In genomic region chr1:159795534-159795933, GRCh38 we compare ENCODE assay signal across 21 cellular contexts. TPM values are rescaled to one million over a fixed set of nuclear protein-coding genes. Genes with fewer than 3 reads are reported as not detected.
DNase-seq lines count a peak whose midpoint lies in the region; ATAC-seq and TF ChIP-seq lines count a peak whose summit lies in the region.
"Had no signal": no experiment of that assay in that cellular context is flagged by ENCODE, and none has a peak within 500 bp of the region (broad histone marks: within the 10 kb centered on the region; RNA-seq: fewer than 3 reads in every experiment).

No MANE protein-coding gene starts in this region.

- WGBS in mesendoderm (ENCODE audit: extremely low coverage, insufficient coverage, low lambda C conversion rate), result no CpG with 5 or more reads among the region's 5 CpGs

- H3K27ac ChIP-seq in osteoblast (ENCODE audit: low read depth, low read length) (no peak overlapping the region), mesendoderm (ENCODE audit: low read depth, low read length) (no peak overlapping the region)
- H3K27ac ChIP-seq: 22Rv1, BLaER1 had no signal

- no peak for ATAC-seq in HG03045 (IDR thresholded peaks at IDR 0.05; ENCODE audit: unreplicated experiment)

- H3K4me2 ChIP-seq in osteoblast (ENCODE audit: insufficient read depth, low read length), result no peak overlapping the region
- H3K4me2 ChIP-seq in mesendoderm (ENCODE audit: low read length), result no peak overlapping the region
- H3K4me2 ChIP-seq: BLaER1 had no signal

- H4K8ac ChIP-seq in mesendoderm (ENCODE audit: low read depth, low read length), result no peak overlapping the region

- H3K9ac ChIP-seq in mesendoderm (ENCODE audit: low read length), result no peak overlapping the region
- H3K9ac ChIP-seq: BLaER1 had no signal

- in situ Hi-C loops in SK-MEL-5 (cut with HindIII; ENCODE audit: low pct_unique_long_range_greater_than_20kb, low sequenced_read_pairs), result loop anchor here (25.0 kb wide), 1 partner anchor 92 kb away; no protein-coding TSS in a partner anchor

- H2BK15ac ChIP-seq in mesendoderm (replicated peaks; ENCODE audit: low read depth), result no peak overlapping the region

- no peak overlapping the region for H3K4ac ChIP-seq in mesendoderm (ENCODE audit: low read depth, low read length)

- no peak for TF ChIP-seq CTCF in osteoblast (IDR thresholded peaks at IDR 0.05; ENCODE audit: extremely low read depth, low read depth, low read length)

- H2AK5ac ChIP-seq in mesendoderm (ENCODE audit: low read length), result no peak overlapping the region

- H3K4me1 ChIP-seq in osteoblast (ENCODE audit: insufficient read depth, low read length), result peaks cover 3% of the 10 kb centered on the region
- no peaks in the 10 kb centered on the region for H3K4me1 ChIP-seq in mesendoderm (ENCODE audit: control insufficient read depth, low read depth, low read length)
- H3K4me1 ChIP-seq: BE2C had no signal

- H3K56ac ChIP-seq in mesendoderm (ENCODE audit: low read length), result no peak overlapping the region

- H3K36me3 ChIP-seq in osteoblast (ENCODE audit: insufficient read depth, low read length), result no peaks in the 10 kb centered on the region
- H3K36me3 ChIP-seq in mesendoderm (ENCODE audit: control insufficient read depth, insufficient read depth, low read length), result no peaks in the 10 kb centered on the region
- H3K36me3 ChIP-seq: BE2C, BLaER1 had no signal

- DNase-seq in COLO829 (ENCODE audit: low spot score), result peak; percentile 92
- DNase-seq in SK-MEL-5 (ENCODE audit: low read depth, low spot score), result peak; percentile 70
- peak; percentile 39 for DNase-seq in foreskin melanocyte
- no peak for DNase-seq in osteoblast (ENCODE audit: insufficient read length, low spot score, missing footprints)
- no peak for DNase-seq in NCI-H1417 (lab: John Stamatoyannopoulos, UW)
- DNase-seq in mesendoderm, result no peak
- DNase-seq: ACHN; BE2C; C1 segment of cervical spinal cord; Caco-2; Calu3; CD4-positive, alpha-beta memory T cell; CD4-positive, CD25-positive, alpha-beta regulatory T cell; CD8-positive, alpha-beta memory T cell; DMS79 treated with DMSO at 0.1 percent for 48 hours; GF-D8 had no signal

- H3K79me2 ChIP-seq in osteoblast (ENCODE audit: insufficient read depth, low read length) (no peaks in the 10 kb centered on the region), mesendoderm (ENCODE audit: control insufficient read depth, insufficient read depth, low read length) (no peaks in the 10 kb centered on the region)

- H3K27me3 ChIP-seq in osteoblast (ENCODE audit: insufficient read depth, low read length), result peaks cover 29% of the 10 kb centered on the region
- no peaks in the 10 kb centered on the region for H3K27me3 ChIP-seq in mesendoderm (ENCODE audit: insufficient read depth, low read length, poor library complexity)
- H3K27me3 ChIP-seq: BLaER1 had no signal

- no peaks in the 10 kb centered on the region for H3K9me3 ChIP-seq in osteoblast (ENCODE audit: low read depth, low read length)
- H3K9me3 ChIP-seq: BE2C, BLaER1, Caco-2 had no signal

- no peak overlapping the region for H3K18ac ChIP-seq in mesendoderm (ENCODE audit: low read length)

- H2AFZ ChIP-seq in osteoblast (ENCODE audit: low read length), result peak overlapping the region; percentile 41

- H3K4me3 ChIP-seq in osteoblast (ENCODE audit: insufficient read depth, low read length) (no peak overlapping the region), mesendoderm (ENCODE audit: low read length) (no peak overlapping the region)
- H3K4me3 ChIP-seq: BLaER1 had no signal

- H2BK5ac ChIP-seq in mesendoderm (ENCODE audit: low read length), result no peak overlapping the region

- H4K5ac ChIP-seq in mesendoderm (ENCODE audit: low read length), result no peak overlapping the region

- H3K23ac ChIP-seq in mesendoderm (ENCODE audit: low read length), result no peak overlapping the region

- H4K20me1 ChIP-seq in osteoblast (ENCODE audit: insufficient read depth, low read length), result no peaks in the 10 kb centered on the region

- H3K79me1 ChIP-seq in mesendoderm (ENCODE audit: low read length), result no peaks in the 10 kb centered on the region

- H2BK120ac ChIP-seq in mesendoderm (ENCODE audit: low read depth, low read length), result no peak overlapping the region

RNA-seq across cellular contexts. Expression of gene FCRL6, which starts 6.6 kb away (rescaled TPM):
- not detected in 2 replicates for total RNA-seq in SK-MEL-5 (2014; rRNA removed; shearing (Covaris generic))
- polyA plus RNA-seq in SK-MEL-5 (2015; cell fraction: cytosol; rRNA removed), result not detected in 2 replicates
- 1.0 TPM in 1 of 2 replicates, not detected in the other for polyA plus RNA-seq in SK-MEL-5 (2015; cell fraction: nucleus; rRNA removed)
- not detected in 2 replicates for total RNA-seq in osteoblast
- not detected for polyA plus RNA-seq in mesendoderm (2013, experiment 1 of 2)
- polyA plus RNA-seq in mesendoderm (2013, experiment 2 of 2), result not detected
- total RNA-seq: Caco-2; Calu3; CD4-positive, CD25-positive, alpha-beta regulatory T cell had no signal
- polyA plus RNA-seq: AG04450 had no signal

RNA-seq across cellular contexts. Expression of gene DUSP23, which starts 14.8 kb away (rescaled TPM):
- total RNA-seq in SK-MEL-5 (2014; rRNA removed; shearing (Covaris generic)), result 59.0 and 78.8 TPM in 2 replicates
- polyA plus RNA-seq in SK-MEL-5 (2015; cell fraction: cytosol; rRNA removed), result 66.6 and 72.8 TPM in 2 replicates
- polyA plus RNA-seq in SK-MEL-5 (2015; cell fraction: nucleus; rRNA removed), result 2.2 and 23.1 TPM in 2 replicates
- 13.8 and 15.9 TPM in 2 replicates for total RNA-seq in osteoblast
- polyA plus RNA-seq in mesendoderm (2013, experiment 1 of 2), result 95.7 TPM
- polyA plus RNA-seq in mesendoderm (2013, experiment 2 of 2), result 94.8 TPM

RNA-seq across cellular contexts. Expression of gene SLAMF8, which starts 31.1 kb away (rescaled TPM):
- not detected in 2 replicates for total RNA-seq in SK-MEL-5 (2014; rRNA removed; shearing (Covaris generic))
- polyA plus RNA-seq in SK-MEL-5 (2015; cell fraction: cytosol; rRNA removed), result 0.13 TPM in 1 of 2 replicates, not detected in the other
- polyA plus RNA-seq in SK-MEL-5 (2015; cell fraction: nucleus; rRNA removed), result not detected in 2 replicates
- under 0.01 and 0.36 TPM in 2 replicates for total RNA-seq in osteoblast
- polyA plus RNA-seq in mesendoderm (2013, experiment 1 of 2), result not detected
- polyA plus RNA-seq in mesendoderm (2013, experiment 2 of 2), result not detected
- total RNA-seq: A673; Caco-2; Calu3; CD4-positive, CD25-positive, alpha-beta regulatory T cell had no signal
- polyA plus RNA-seq: AG04450; CD4-positive, alpha-beta memory T cell had no signal

Comparison
In these comparisons a context has a peak if more than half of its experiments do, and no peak if none do; other contexts are left out.
1. DNase-seq: peak in COLO829 (single experiment), SK-MEL-5 (single experiment) and foreskin melanocyte (single experiment); none in osteoblast (single experiment), NCI-H1417 (0 of 3) and mesendoderm (single experiment).